In genomic region chr12:67624355-67624754, GRCh38 we compare ENCODE assay signal across 20 cellular contexts. TPM values are rescaled to one million over a fixed set of nuclear protein-coding genes. Genes with fewer than 3 reads are reported as not detected.
DNase-seq lines count a peak whose midpoint lies in the region; ATAC-seq, FAIRE-seq and TF ChIP-seq lines count a peak whose summit lies in the region.
"Had no signal": no experiment of that assay in that cellular context is flagged by ENCODE, and none has a peak within 500 bp of the region (broad histone marks: within the 10 kb centered on the region; RNA-seq: fewer than 3 reads in every experiment).

No MANE protein-coding gene starts in this region.

- no peaks in the 10 kb centered on the region; the same call in 1 of the 2 replicates for H3K9me2 ChIP-seq in HCT116 (ENCODE audit: insufficient read depth)

- H3K4me1 ChIP-seq in HCT116 (ENCODE audit: control insufficient read depth in 1 of 2, insufficient read depth in 2 of 2, low read length in 2 of 2) (no peaks in the 10 kb centered on the region), keratinocyte (ENCODE audit: control insufficient read depth, extremely low read depth, insufficient read depth, low read length) (no peaks in the 10 kb centered on the region)
- H3K4me1 ChIP-seq: Peyer's patch had no signal

- H3K9me3 ChIP-seq in HCT116 (ENCODE audit: control insufficient read depth in 1 of 2, insufficient read depth in 1 of 2, low read depth in 1 of 2, low read length in 2 of 2): no peaks in the 10 kb centered on the region
- no peaks in the 10 kb centered on the region for H3K9me3 ChIP-seq in WERI-Rb-1 (ENCODE audit: severe bottlenecking)
- H3K9me3 ChIP-seq in keratinocyte (ENCODE audit: control insufficient read depth, low read depth, low read length): no peaks in the 10 kb centered on the region
- H3K9me3 ChIP-seq: Peyer's patch had no signal

- FAIRE-seq in D721Med (lab: Jason Lieb, UNC) (no peak), keratinocyte (lab: Jason Lieb, UNC) (peak; percentile 17), urothelium cell line (lab: Jason Lieb, UNC) (no peak)
- FAIRE-seq: GM12891 had no signal

- no peak overlapping the region for H3K27ac ChIP-seq in HCT116 (ENCODE audit: low read depth, low read length)
- no peak overlapping the region for H3K27ac ChIP-seq in WERI-Rb-1
- H3K27ac ChIP-seq in keratinocyte (ENCODE audit: control insufficient read depth, insufficient read depth, low read length): no peak overlapping the region
- H3K27ac ChIP-seq: Peyer's patch had no signal

- H3K9me1 ChIP-seq in keratinocyte (ENCODE audit: control insufficient read depth, extremely low read depth, insufficient read depth, low read length): no peaks in the 10 kb centered on the region

- H3K4me2 ChIP-seq in HCT116 (ENCODE audit: low read length) (no peak overlapping the region), keratinocyte (ENCODE audit: control insufficient read depth, extremely low read depth, insufficient read depth, low read depth, low read length) (no peak overlapping the region)

- ATAC-seq in HCT116 (no peak), GM19463 (IDR thresholded peaks at IDR 0.05; ENCODE audit: unreplicated experiment) (no peak)
- ATAC-seq: Right ventricle myocardium inferior had no signal

- peak; percentile 36 for TF ChIP-seq RAD21 in HCT116 (IDR thresholded peaks at IDR 0.05; ENCODE audit: low read depth)

- dilution Hi-C loops in keratinocyte (cut with MboI; ENCODE audit: extremely low pct_ligation_motif_present, low sequenced_read_pairs): no loop called here

- BruUV-seq in HCT116 (replicated peaks; lab: Mats Ljungman, UMichigan): no TSS peak

- no peaks in the 10 kb centered on the region for H3K36me3 ChIP-seq in HCT116 (ENCODE audit: control insufficient read depth in 1 of 2, insufficient read depth in 2 of 2, low read length in 2 of 2)
- H3K36me3 ChIP-seq in WERI-Rb-1: no peaks in the 10 kb centered on the region
- H3K36me3 ChIP-seq in keratinocyte (ENCODE audit: control insufficient read depth in 2 of 2, extremely low read depth in 1 of 2, insufficient read depth in 2 of 2, low read length in 2 of 2): no peaks in the 10 kb centered on the region
- H3K36me3 ChIP-seq: Peyer's patch had no signal

- RAD21 ChIA-PET in HCT116 (lab: Charles Lee; ENCODE audit: low non-redundant PET in 1 of 2, low total read pairs in 2 of 2, uncharacterized antibody in 2 of 2, unreplicated experiment in 2 of 2): no interaction called here

- TF ChIP-seq POLR2A in HCT116 (IDR thresholded peaks at IDR 0.05; ENCODE audit: borderline replicate concordance, extremely low read depth, insufficient read depth, insufficient read length): no peak

- no peak for DNase-seq in D721Med (ENCODE audit: insufficient read length, low spot score)
- DNase-seq in HCT116 (ENCODE audit: low read depth, low spot score): no peak
- DNase-seq in WERI-Rb-1: no peak
- DNase-seq in keratinocyte (ENCODE audit: low read depth, low spot score): no peak
- DNase-seq in cerebellar cortex (ENCODE audit: low spot score): no peak
- no peak for DNase-seq in urothelium cell line (ENCODE audit: low spot score)
- DNase-seq in NCI-H2081 (lab: John Stamatoyannopoulos, UW): no peak
- DNase-seq: DMS 273 treated with DMSO at 0.1 percent for 48 hours, HFFc6, IMR-90, NCI-H1436, NCI-H2081 treated with DMSO at 0.1 percent for 48 hours, NCI-H510A, NCI-H82, Peyer's patch, SW 1271, T-helper 2 cell had no signal

- H3K79me2 ChIP-seq in HCT116 (ENCODE audit: insufficient read depth, low read length): no peaks in the 10 kb centered on the region
- H3K79me2 ChIP-seq in keratinocyte (ENCODE audit: control insufficient read depth, insufficient read depth, low read length): no peaks in the 10 kb centered on the region

- H3K27me3 ChIP-seq in HCT116 (ENCODE audit: insufficient read depth, low read length): no peaks in the 10 kb centered on the region
- no peaks in the 10 kb centered on the region for H3K27me3 ChIP-seq in WERI-Rb-1 (ENCODE audit: insufficient read depth, low read depth, severe bottlenecking)
- H3K27me3 ChIP-seq in keratinocyte (ENCODE audit: control insufficient read depth, extremely low read depth, insufficient read depth, low read length): no peaks in the 10 kb centered on the region
- H3K27me3 ChIP-seq: Peyer's patch had no signal

- H3K4me3 ChIP-seq in HCT116 (replicated peaks in 1 of 2; ENCODE audit: low read depth in 1 of 2, low read length in 2 of 2) (no peak overlapping the region), WERI-Rb-1 (ENCODE audit: low read depth, low read length) (no peak overlapping the region), keratinocyte (ENCODE audit: control insufficient read depth in 2 of 3, extremely low read depth in 1 of 3, insufficient read depth in 2 of 3, low read depth in 1 of 3, low read length in 3 of 3) (no peak overlapping the region)
- H3K4me3 ChIP-seq: Peyer's patch had no signal

- POLR2A ChIA-PET in HCT116 (lab: Charles Lee): no interaction called here

- TF ChIP-seq CTCF in D721Med (IDR thresholded peaks at IDR 0.05; ENCODE audit: insufficient read depth, missing control alignments): peak; percentile 3
- peak in 2 of 3 experiments; percentile 10 to 29; a peak in 1 of 6 replicates for TF ChIP-seq CTCF in HCT116 (IDR thresholded peaks at IDR 0.05 in 2 of 3, conservative IDR thresholded peaks at IDR 0.05 in 1 of 3; ENCODE audit: borderline replicate concordance in 1 of 3, insufficient read depth in 1 of 3, low read depth in 2 of 3, low read length in 2 of 3)
- TF ChIP-seq CTCF in WERI-Rb-1 (IDR thresholded peaks at IDR 0.05; ENCODE audit: low read depth, low read length): peak; percentile 28; the same call in 1 of the 2 replicates
- TF ChIP-seq CTCF in keratinocyte (optimal IDR thresholded peaks at IDR 0.05 in 1 of 3, IDR thresholded peaks at IDR 0.05 in 1 of 3, conservative IDR thresholded peaks at IDR 0.05 in 1 of 3; ENCODE audit: extremely low read depth in 1 of 3, insufficient read depth in 2 of 3, low read length in 3 of 3): no peak

- intact Hi-C loops in HCT116 (cut with micrococcal nuclease): no loop called here

- no peak overlapping the region for H2AFZ ChIP-seq in HCT116 (ENCODE audit: low read depth, low read length, poor library complexity, severe bottlenecking)
- H2AFZ ChIP-seq in keratinocyte (ENCODE audit: control insufficient read depth, low read length): no peak overlapping the region

- no peaks in the 10 kb centered on the region for H4K20me1 ChIP-seq in HCT116 (ENCODE audit: insufficient read depth)
- no peaks in the 10 kb centered on the region for H4K20me1 ChIP-seq in keratinocyte (ENCODE audit: control insufficient read depth, extremely low read depth, insufficient read depth, low read length)

- CTCF ChIA-PET in HCT116 (lab: Charles Lee): no interaction called here

- H3K9ac ChIP-seq in HCT116 (ENCODE audit: low read length): no peak overlapping the region
- H3K9ac ChIP-seq in keratinocyte (ENCODE audit: control insufficient read depth, extremely low read depth, insufficient read depth, low read length): no peak overlapping the region

TF ChIP-seq in HCT116, 20 proteins besides CTCF, POLR2A, EP300 and RAD21 (continues in another document):
- TF ChIP-seq SIN3A (IDR thresholded peaks at IDR 0.05; ENCODE audit: low read depth): no peak
- no peak for TF ChIP-seq EZH2 (IDR thresholded peaks at IDR 0.05)
- TF ChIP-seq ZBTB33 (IDR thresholded peaks at IDR 0.05; ENCODE audit: extremely low read depth, insufficient replicate concordance, low read length): no peak
- no peak for TF ChIP-seq SRF (IDR thresholded peaks at IDR 0.05; ENCODE audit: low read depth)

RNA-seq across cellular contexts. Expression of gene DYRK2, which starts 24.2 kb away (rescaled TPM):
- 28.7 TPM for total RNA-seq in HCT116 (2021; ENCODE audit: unreplicated experiment)
- polyA plus RNA-seq in HCT116 (2012): 18.7 and 24.7 TPM in 2 replicates
- 22.1 to 22.7 TPM (median 22.1 TPM) in 3 replicates for polyA plus RNA-seq in keratinocyte
- polyA plus RNA-seq in keratinocyte (2011; ENCODE audit: low read depth): 8.7 TPM
- polyA plus RNA-seq in keratinocyte (2011; cell fraction: cytosol; rRNA removed): 11.9 and 14.9 TPM in 2 replicates
- 24.2 and 25.2 TPM in 2 replicates for polyA plus RNA-seq in keratinocyte (2011; cell fraction: nucleus; rRNA removed)
- 8.5 and 18.2 TPM in 2 replicates for polyA plus RNA-seq in keratinocyte (2012; ENCODE audit: low replicate concordance)
- polyA minus RNA-seq in keratinocyte: 37.4 to 53.0 TPM (median 43.3 TPM) in 3 replicates
- 15.2 TPM for polyA minus RNA-seq in keratinocyte (2011; cell fraction: cytosol; rRNA and poly(A)+ RNA removed)
- polyA minus RNA-seq in keratinocyte (2011; cell fraction: nucleus; rRNA and poly(A)+ RNA removed): 19.2 and 30.8 TPM in 2 replicates

Comparison
In these comparisons a context has a peak if more than half of its experiments do, and no peak if none do; other contexts are left out.
1. CTCF ChIP-seq: peak in D721Med (single experiment), HCT116 (2 of 3) and WERI-Rb-1 (single experiment); none in keratinocyte (0 of 3).